Comparison of ENCODE assay signal across 16 cellular contexts in the genomic region with DNA sequence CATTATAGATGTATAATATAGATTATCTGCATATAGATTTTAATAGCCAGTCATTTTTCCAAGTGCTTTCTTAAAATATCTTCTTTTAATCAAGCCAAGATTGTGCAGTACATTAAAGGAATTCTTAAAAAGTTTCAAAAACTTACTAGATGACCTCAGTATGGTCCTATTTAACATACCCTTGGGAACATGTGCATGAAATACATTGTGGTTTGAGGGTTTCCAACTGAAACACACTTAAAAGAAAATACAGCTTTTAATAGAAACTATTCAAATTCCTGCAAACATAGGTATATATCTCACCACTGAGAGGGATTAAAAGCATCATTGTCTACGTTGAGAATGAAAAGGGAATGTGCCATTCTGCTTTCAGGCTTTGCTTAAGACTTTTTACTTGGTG.
DNase-seq lines count a peak whose midpoint lies in the region; ATAC-seq and TF ChIP-seq lines count a peak whose summit lies in the region.
"Had no signal": no experiment of that assay in that cellular context is flagged by ENCODE, and none has a peak within 500 bp of the region (broad histone marks: within the 10 kb centered on the region; RNA-seq: fewer than 3 reads in every experiment).

No MANE protein-coding gene starts in this region.

- TF ChIP-seq CTCF in DND-41 (IDR thresholded peaks at IDR 0.05; ENCODE audit: borderline replicate concordance, extremely low read depth, low read length, poor library complexity, severe bottlenecking) = no peak
- TF ChIP-seq CTCF in NB4 (IDR thresholded peaks at IDR 0.05; ENCODE audit: low read depth, low read length) = no peak
- TF ChIP-seq CTCF in astrocyte of the spinal cord (IDR thresholded peaks at IDR 0.05; ENCODE audit: low read depth, low read length) = no peak
- no peak for TF ChIP-seq CTCF in osteoblast (IDR thresholded peaks at IDR 0.05; ENCODE audit: extremely low read depth, low read depth, low read length)

- TF ChIP-seq POLR2A in NB4 (IDR thresholded peaks at IDR 0.05; ENCODE audit: extremely low read depth, insufficient read length) = no peak

- H3K27ac ChIP-seq in DND-41 (ENCODE audit: low read length) (no peak overlapping the region), osteoblast (ENCODE audit: low read depth, low read length) (no peak overlapping the region)
- H3K27ac ChIP-seq: C4-2B, PC-9, SK-N-MC had no signal

- no peak overlapping the region for H3K4me3 ChIP-seq in DND-41 (ENCODE audit: low read depth in 1 of 2, low read length in 2 of 2)
- no peak overlapping the region for H3K4me3 ChIP-seq in NB4 (ENCODE audit: low read depth, low read length)
- no peak overlapping the region for H3K4me3 ChIP-seq in astrocyte of the spinal cord (ENCODE audit: low read depth, low read length)
- no peak overlapping the region for H3K4me3 ChIP-seq in osteoblast (ENCODE audit: insufficient read depth, low read length)
- H3K4me3 ChIP-seq: PC-9, SK-N-MC had no signal

- no peak overlapping the region for H3K9ac ChIP-seq in DND-41 (ENCODE audit: low read depth, low read length)

- H2AFZ ChIP-seq in DND-41 (ENCODE audit: low read depth, low read length) = no peak overlapping the region
- no peak overlapping the region for H2AFZ ChIP-seq in osteoblast (ENCODE audit: low read length)
- H2AFZ ChIP-seq: PC-9 had no signal

- H3K79me2 ChIP-seq in DND-41 (ENCODE audit: insufficient read depth, low read length) = no peaks in the 10 kb centered on the region
- H3K79me2 ChIP-seq in osteoblast (ENCODE audit: insufficient read depth, low read length) = no peaks in the 10 kb centered on the region

- H3K4me2 ChIP-seq in DND-41 (ENCODE audit: insufficient read depth, low read length) (0 out of 2 replicates have a peak overlapping the region, but pooled peaks have one; percentile 8), osteoblast (ENCODE audit: insufficient read depth, low read length) (peak overlapping the region; percentile 17)
- H3K4me2 ChIP-seq: PC-9 had no signal

- in situ Hi-C loops in astrocyte of the spinal cord (cut with HindIII; ENCODE audit: low sequenced_read_pairs) = no loop called here

- no peaks in the 10 kb centered on the region for H4K20me1 ChIP-seq in DND-41 (ENCODE audit: insufficient read depth, low read length)
- H4K20me1 ChIP-seq in osteoblast (ENCODE audit: insufficient read depth, low read length) = no peaks in the 10 kb centered on the region

- H3K4me1 ChIP-seq in DND-41 (ENCODE audit: insufficient read depth, low read length) (peaks cover 21% of the 10 kb centered on the region), osteoblast (ENCODE audit: insufficient read depth, low read length) (peaks cover 12% of the 10 kb centered on the region)

- DNase-seq in DND-41 (no peak), NB4 (ENCODE audit: low read depth) (peak; percentile 54), astrocyte of the spinal cord (ENCODE audit: low read depth, low spot score) (peak; percentile 57), osteoblast (ENCODE audit: insufficient read length, low spot score, missing footprints) (peak; percentile 30), GDM1 (lab: John Stamatoyannopoulos, UW) (no peak), NCI-H748 treated with DMSO at 0.1 percent for 48 hours (lab: John Stamatoyannopoulos, UW) (no peak), germinal center (ENCODE audit: low spot score) (no peak)
- DNase-seq: EL, HFFc6, Karpas-422, NCI-H187, NCI-H446, PC-9 had no signal

- no peaks in the 10 kb centered on the region for H3K9me3 ChIP-seq in DND-41 (ENCODE audit: insufficient read depth, low read length, severe bottlenecking)
- H3K9me3 ChIP-seq in osteoblast (ENCODE audit: low read depth, low read length) = no peaks in the 10 kb centered on the region

- H3K36me3 ChIP-seq in DND-41 (ENCODE audit: insufficient read depth, low read length) (no peaks in the 10 kb centered on the region), osteoblast (ENCODE audit: insufficient read depth, low read length) (no peaks in the 10 kb centered on the region)

- ATAC-seq in DND-41 (ENCODE audit: insufficient read depth, low read depth) = peak; percentile 73
- ATAC-seq in HG02870 (IDR thresholded peaks at IDR 0.05; ENCODE audit: unreplicated experiment) = no peak

- H3K27me3 ChIP-seq in DND-41 (ENCODE audit: insufficient read depth, low read length, poor library complexity) (no peaks in the 10 kb centered on the region), osteoblast (ENCODE audit: insufficient read depth, low read length) (no peaks in the 10 kb centered on the region)

Comparison
In these comparisons a context has a peak if more than half of its experiments do, and no peak if none do; other contexts are left out.
1. DNase-seq: peak in NB4 (single experiment), astrocyte of the spinal cord (single experiment) and osteoblast (single experiment); none in DND-41 (single experiment), GDM1 (single experiment), NCI-H748 treated with DMSO at 0.1 percent for 48 hours (single experiment) and germinal center (single experiment).